9 cellular contexts compared by ENCODE assay signal in genomic region chr20:34473262-34473883, GRCh38. TPM values are rescaled to one million over a fixed set of nuclear protein-coding genes. Genes with fewer than 3 reads are reported as not detected.
DNase-seq lines count a peak whose midpoint lies in the region; ATAC-seq, FAIRE-seq and TF ChIP-seq lines count a peak whose summit lies in the region.
"Had no signal": no experiment of that assay in that cellular context is flagged by ENCODE, and none has a peak within 500 bp of the region (broad histone marks: within the 10 kb centered on the region; RNA-seq: fewer than 3 reads in every experiment).

No MANE protein-coding gene starts in this region.

- intact Hi-C loops in mammary epithelial cell (cut with micrococcal nuclease) = loop anchor here (1.0 kb wide), 1 partner anchor 161 kb away; no protein-coding TSS in a partner anchor
- intact Hi-C loops in testis (cut with DNase I; ENCODE audit: low total_unique reads) = loop anchor here (10.0 kb wide), 1 partner anchor 159 kb away; no protein-coding TSS in a partner anchor

- H3K4me1 ChIP-seq in OCI-LY3 (ENCODE audit: low read length) = peaks cover 5% of the 10 kb centered on the region
- peaks cover 18% of the 10 kb centered on the region for H3K4me1 ChIP-seq in mammary epithelial cell (ENCODE audit: insufficient read depth, low read length)
- peaks cover 0 to 8% (median 3%) of the 10 kb centered on the region in 4 donors for H3K4me1 ChIP-seq in liver (ENCODE audit: control insufficient read depth in 4 of 4, insufficient read depth in 4 of 4, low read length in 3 of 4)
- no peaks in the 10 kb centered on the region for H3K4me1 ChIP-seq in testis
- H3K4me1 ChIP-seq: HAP-1 had no signal

- H3K9ac ChIP-seq in OCI-LY3 (ENCODE audit: low read length) (no peak overlapping the region), mammary epithelial cell (ENCODE audit: insufficient read depth, low read length) (no peak overlapping the region), liver (ENCODE audit: low read depth in 1 of 2, low read length in 2 of 2) (no peak overlapping the region)

- no TSS peak for BruUV-seq in mammary epithelial cell (replicated peaks; lab: Mats Ljungman, UMichigan)

- in situ Hi-C loops in mammary epithelial cell (cut with MboI; ENCODE audit: low sequenced_read_pairs in 2 of 2) = no loop called here

- ATAC-seq in HG02973 (IDR thresholded peaks at IDR 0.05; ENCODE audit: unreplicated experiment) = no peak

- H3K9me3 ChIP-seq in OCI-LY3 (ENCODE audit: insufficient read depth, low read length) (no peaks in the 10 kb centered on the region), mammary epithelial cell (replicated peaks; ENCODE audit: insufficient read depth, low read length) (no peaks in the 10 kb centered on the region), liver (ENCODE audit: control insufficient read depth in 4 of 4, low read length in 3 of 4) (no peaks in the 10 kb centered on the region), testis (no peaks in the 10 kb centered on the region)
- H3K9me3 ChIP-seq: HAP-1 had no signal

- peaks cover 22% of the 10 kb centered on the region for H3K36me3 ChIP-seq in OCI-LY3 (replicated peaks; ENCODE audit: low read depth, low read length)
- peaks cover 25% of the 10 kb centered on the region for H3K36me3 ChIP-seq in mammary epithelial cell (ENCODE audit: insufficient read depth, low read length)
- H3K36me3 ChIP-seq in liver (ENCODE audit: control insufficient read depth in 4 of 4, insufficient read depth in 3 of 4, low read depth in 1 of 4, low read length in 3 of 4) = peaks cover 5 to 40% (median 32%) of the 10 kb centered on the region in 4 donors
- H3K36me3 ChIP-seq in testis (ENCODE audit: low read depth, missing control alignments) = no peaks in the 10 kb centered on the region

- DNase-seq in AG04449 (ENCODE audit: low read depth, low spot score) (no peak), GM18507 (ENCODE audit: extremely low spot score, insufficient read length, low read depth) (no peak), mammary epithelial cell (peak; percentile 16), testis (peak; percentile 78)
- DNase-seq in stimulated activated naive CD4-positive, alpha-beta T cell treated with Interleukin-2 at 50 U/mL for 16 hours (lab: John Stamatoyannopoulos, UW) = no peak

- TF ChIP-seq RAD21 in liver (IDR thresholded peaks at IDR 0.05) = peak; percentile 43 to 59

- no peak overlapping the region for H3K4me2 ChIP-seq in OCI-LY3 (ENCODE audit: low read length)
- H3K4me2 ChIP-seq in mammary epithelial cell (ENCODE audit: insufficient read depth, low read depth, low read length) = no peak overlapping the region

- WGBS in mammary epithelial cell (ENCODE audit: low coverage, missing lambda C conversion rate) = 85% methylated on average over 5 of the region's 5 CpGs
- WGBS in liver = 88% methylated on average over 5 of the region's 5 CpGs
- WGBS in testis, 2 donors = 64 to 67% methylated on average over 5 of the region's 5 CpGs

- H3K27ac ChIP-seq in OCI-LY3 (ENCODE audit: low read length) (no peak overlapping the region), mammary epithelial cell (ENCODE audit: insufficient read depth, low read depth, low read length) (no peak overlapping the region), liver (ENCODE audit: low read depth in 1 of 2, low read length in 2 of 2) (no peak overlapping the region), testis (no peak overlapping the region)

- peak; percentile 30 for TF ChIP-seq CTCF in AG04449 (IDR thresholded peaks at IDR 0.05; ENCODE audit: insufficient read depth, low read length, missing control alignments)
- TF ChIP-seq CTCF in OCI-LY3 (IDR thresholded peaks at IDR 0.05; ENCODE audit: low read depth, low read length) = peak; percentile 50
- TF ChIP-seq CTCF in mammary epithelial cell (conservative IDR thresholded peaks at IDR 0.05 in 1 of 2, IDR thresholded peaks at IDR 0.05 in 1 of 2; ENCODE audit: extremely low read depth in 1 of 2, insufficient read depth in 1 of 2, low read depth in 1 of 2, low read length in 2 of 2) = peak; percentile 2 to 44
- no peak for TF ChIP-seq CTCF in liver (IDR thresholded peaks at IDR 0.05; ENCODE audit: low read depth, low read length, missing input control)
- TF ChIP-seq CTCF in testis (IDR thresholded peaks at IDR 0.05) = peak in 1 of 3 experiments; percentile 5

- H3K79me2 ChIP-seq in OCI-LY3 (ENCODE audit: low read length) (no peaks in the 10 kb centered on the region), mammary epithelial cell (ENCODE audit: insufficient read depth, low read length) (peaks cover 44% of the 10 kb centered on the region)

- CTCF ChIA-PET in AG04449 (lab: Yijun Ruan, JAX) (interaction anchor here (1.0 to 8.7 kb wide), 7 partner anchors 10 to 283 kb away, joined by 3 to 79 read pairs (median 3); no protein-coding TSS in a partner anchor), mammary epithelial cell (lab: Charles Lee; ENCODE audit: low non-redundant PET) (no interaction called here)

- H4K20me1 ChIP-seq in OCI-LY3 (ENCODE audit: insufficient read depth, low read length) = no peaks in the 10 kb centered on the region
- H4K20me1 ChIP-seq in mammary epithelial cell (ENCODE audit: insufficient read depth, low read length) = no peaks in the 10 kb centered on the region

- dilution Hi-C loops in mammary epithelial cell (cut with HindIII; ENCODE audit: low sequenced_read_pairs) = no loop called here

- peak; percentile 84 for FAIRE-seq in GM18507 (lab: Jason Lieb, UNC)

- no peak overlapping the region for H3K4me3 ChIP-seq in AG04449 (ENCODE audit: low read depth, low read length)
- no peak overlapping the region for H3K4me3 ChIP-seq in OCI-LY3 (ENCODE audit: low read length)
- no peak overlapping the region for H3K4me3 ChIP-seq in mammary epithelial cell (replicated peaks in 1 of 3; ENCODE audit: insufficient read depth in 1 of 3, low read depth in 2 of 3, low read length in 3 of 3)
- no peak overlapping the region for H3K4me3 ChIP-seq in liver (ENCODE audit: low read depth in 1 of 3, low read length in 3 of 3)
- H3K4me3 ChIP-seq in testis = no peak overlapping the region
- H3K4me3 ChIP-seq: HAP-1 had no signal

- H3K27me3 ChIP-seq in OCI-LY3 (ENCODE audit: low read depth, low read length) (no peaks in the 10 kb centered on the region), mammary epithelial cell (ENCODE audit: insufficient read depth, low read length) (no peaks in the 10 kb centered on the region), liver (ENCODE audit: control insufficient read depth in 4 of 4, insufficient read depth in 4 of 4, low read length in 3 of 4) (no peaks in the 10 kb centered on the region), testis (no peaks in the 10 kb centered on the region)

- no peak for TF ChIP-seq POLR2A in testis (IDR thresholded peaks at IDR 0.05)

- H2AFZ ChIP-seq in OCI-LY3 (ENCODE audit: low read depth, low read length) = no peak overlapping the region
- H2AFZ ChIP-seq in mammary epithelial cell (ENCODE audit: low read depth, low read length) = no peak overlapping the region

- POLR2A ChIA-PET in AG04449 (lab: Yijun Ruan, JAX) = no interaction called here

TF ChIP-seq in liver, 16 proteins besides CTCF, POLR2A, EP300 and RAD21:
- no peak for TF ChIP-seq GABPA (IDR thresholded peaks at IDR 0.05 in 1 of 2, conservative IDR thresholded peaks at IDR 0.05 in 1 of 2)
- TF ChIP-seq, protein P1, sequence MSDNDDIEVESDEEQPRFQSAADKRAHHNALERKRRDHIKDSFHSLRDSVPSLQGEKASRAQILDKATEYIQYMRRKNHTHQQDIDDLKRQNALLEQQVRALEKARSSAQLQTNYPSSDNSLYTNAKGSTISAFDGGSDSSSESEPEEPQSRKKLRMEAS (IDR thresholded peaks at IDR 0.05) = no peak
- TF ChIP-seq TAF1 (conservative IDR thresholded peaks at IDR 0.05) = no peak
- TF ChIP-seq SP1 (IDR thresholded peaks at IDR 0.05) = no peak
- TF ChIP-seq RXRA (IDR thresholded peaks at IDR 0.05) = no peak
- no peak for TF ChIP-seq FOXA1 (IDR thresholded peaks at IDR 0.05)
- TF ChIP-seq, protein P2, sequence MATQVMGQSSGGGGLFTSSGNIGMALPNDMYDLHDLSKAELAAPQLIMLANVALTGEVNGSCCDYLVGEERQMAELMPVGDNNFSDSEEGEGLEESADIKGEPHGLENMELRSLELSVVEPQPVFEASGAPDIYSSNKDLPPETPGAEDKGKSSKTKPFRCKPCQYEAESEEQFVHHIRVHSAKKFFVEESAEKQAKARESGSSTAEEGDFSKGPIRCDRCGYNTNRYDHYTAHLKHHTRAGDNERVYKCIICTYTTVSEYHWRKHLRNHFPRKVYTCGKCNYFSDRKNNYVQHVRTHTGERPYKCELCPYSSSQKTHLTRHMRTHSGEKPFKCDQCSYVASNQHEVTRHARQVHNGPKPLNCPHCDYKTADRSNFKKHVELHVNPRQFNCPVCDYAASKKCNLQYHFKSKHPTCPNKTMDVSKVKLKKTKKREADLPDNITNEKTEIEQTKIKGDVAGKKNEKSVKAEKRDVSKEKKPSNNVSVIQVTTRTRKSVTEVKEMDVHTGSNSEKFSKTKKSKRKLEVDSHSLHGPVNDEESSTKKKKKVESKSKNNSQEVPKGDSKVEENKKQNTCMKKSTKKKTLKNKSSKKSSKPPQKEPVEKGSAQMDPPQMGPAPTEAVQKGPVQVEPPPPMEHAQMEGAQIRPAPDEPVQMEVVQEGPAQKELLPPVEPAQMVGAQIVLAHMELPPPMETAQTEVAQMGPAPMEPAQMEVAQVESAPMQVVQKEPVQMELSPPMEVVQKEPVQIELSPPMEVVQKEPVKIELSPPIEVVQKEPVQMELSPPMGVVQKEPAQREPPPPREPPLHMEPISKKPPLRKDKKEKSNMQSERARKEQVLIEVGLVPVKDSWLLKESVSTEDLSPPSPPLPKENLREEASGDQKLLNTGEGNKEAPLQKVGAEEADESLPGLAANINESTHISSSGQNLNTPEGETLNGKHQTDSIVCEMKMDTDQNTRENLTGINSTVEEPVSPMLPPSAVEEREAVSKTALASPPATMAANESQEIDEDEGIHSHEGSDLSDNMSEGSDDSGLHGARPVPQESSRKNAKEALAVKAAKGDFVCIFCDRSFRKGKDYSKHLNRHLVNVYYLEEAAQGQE (IDR thresholded peaks at IDR 0.05) = no peak
- TF ChIP-seq EGR1 (IDR thresholded peaks at IDR 0.05; ENCODE audit: low read depth in 2 of 2) = no peak
TF ChIP-seq in liver: peak in this region for 0.

RNA-seq across cellular contexts. Expression of gene DYNLRB1, which starts 42.8 kb away (rescaled TPM):
- 10 to 100 TPM; 55.5 to 95.6 TPM for total RNA-seq in mammary epithelial cell
- 230 TPM for polyA plus RNA-seq in mammary epithelial cell
- polyA minus RNA-seq in mammary epithelial cell = 158 TPM
- 10 to 100 TPM; 15.8 to 31.7 TPM for total RNA-seq in liver
- 10 to 100 TPM; 57.8 to 66.9 TPM for polyA plus RNA-seq in liver
- 100 to 1,000 TPM in 1 of 2 donors, 10 to 100 TPM in 1; 97.6 to 128 TPM for total RNA-seq in testis
- polyA plus RNA-seq in testis (ENCODE audit: insufficient read depth, low read depth, low replicate concordance) = 155 TPM

Comparison
In these comparisons a context has a peak if more than half of its experiments do, and no peak if none do; other contexts are left out.
1. DNase-seq: peak in mammary epithelial cell (single experiment) and testis (single experiment); none in AG04449 (single experiment), GM18507 (single experiment) and stimulated activated naive CD4-positive, alpha-beta T cell treated with Interleukin-2 at 50 U/mL for 16 hours (single experiment).